In genomic region chr1:160407819-160408801, GRCh38 we compare ENCODE assay signal across 21 cellular contexts. TPM values are rescaled to one million over a fixed set of nuclear protein-coding genes. Genes with fewer than 3 reads are reported as not detected.
DNase-seq lines count a peak whose midpoint lies in the region; ATAC-seq and TF ChIP-seq lines count a peak whose summit lies in the region.
"Had no signal": no experiment of that assay in that cellular context is flagged by ENCODE, and none has a peak within 500 bp of the region (broad histone marks: within the 10 kb centered on the region; RNA-seq: fewer than 3 reads in every experiment).

No MANE protein-coding gene starts in this region.

- DNase-seq in DND-41 (no peak), LoVo (ENCODE audit: low spot score) (peak; percentile 44), endodermal cell (peak; percentile 73), nephron progenitor cell (no peak), COR-L47 (lab: John Stamatoyannopoulos, UW) (no peak), NCI-H2196 (lab: John Stamatoyannopoulos, UW; ENCODE audit: unreplicated experiment) (no peak)
- DNase-seq in activated CD4-positive, alpha-beta T cell treated with anti-CD3 and anti-CD28 coated beads, Interleukin-2, amount 50 U/mL, for 4 hours: no peak
- DNase-seq: activated CD4-positive, alpha-beta T cell treated with anti-CD3 and anti-CD28 coated beads for 48 hours; DMS79 treated with DMSO at 0.1 percent for 48 hours; effector CD8-positive, alpha-beta T cell; GM23248; NCI-H187 treated with DMSO at 0.1 percent for 48 hours; NK-92 treated with Interleukin-12 subunit alpha and Interleukin-12 subunit beta, amount 100 ng/mL, for 24 hours; pancreas had no signal

- H3K9me3 Mint-ChIP-seq in endodermal cell: no peaks in the 10 kb centered on the region
- H3K9me3 Mint-ChIP-seq in nephron progenitor cell: no peaks in the 10 kb centered on the region
- H3K9me3 Mint-ChIP-seq: activated T-helper 1 cell treated with anti-CD3 and anti-CD28 coated beads, Interleukin-12 subunit alpha, Interleukin-12 subunit beta, Interleukin-2, Interleukin-4 antibody, amounts not matched to agents 30 ng/mL and 10 ng/mL and 1 ng/mL, durations not matched to agents 14 hours and 24 hours and 36 hours; memory B cell had no signal

- H2AFZ ChIP-seq in DND-41 (ENCODE audit: low read depth, low read length): no peak overlapping the region
- H2AFZ ChIP-seq: GM23248, hepatocyte had no signal

- TF ChIP-seq CTCF in DND-41 (IDR thresholded peaks at IDR 0.05; ENCODE audit: borderline replicate concordance, extremely low read depth, low read length, poor library complexity, severe bottlenecking) (no peak), endodermal cell (conservative IDR thresholded peaks at IDR 0.05) (no peak), nephron progenitor cell (IDR thresholded peaks at IDR 0.05) (no peak)

- H3K9ac ChIP-seq in DND-41 (ENCODE audit: low read depth, low read length) (no peak overlapping the region), endodermal cell (ENCODE audit: extremely low read depth, low read length, poor library complexity, severe bottlenecking) (no peak overlapping the region)
- H3K9ac ChIP-seq: GM23248 had no signal

- H3K27me3 ChIP-seq in DND-41 (ENCODE audit: insufficient read depth, low read length, poor library complexity) (no peaks in the 10 kb centered on the region), endodermal cell (ENCODE audit: control insufficient read depth, insufficient read depth, low read length, poor library complexity, severe bottlenecking) (no peaks in the 10 kb centered on the region)
- H3K27me3 ChIP-seq: ascending aorta, hepatocyte, pancreas had no signal

- H3K4me1 ChIP-seq in DND-41 (ENCODE audit: insufficient read depth, low read length) (no peaks in the 10 kb centered on the region), endodermal cell (ENCODE audit: control insufficient read depth, insufficient read depth, low read length) (peaks cover 10% of the 10 kb centered on the region)
- H3K4me1 ChIP-seq: ascending aorta, pancreas had no signal

- H3K9me3 ChIP-seq in DND-41 (ENCODE audit: insufficient read depth, low read length, severe bottlenecking) (no peaks in the 10 kb centered on the region), endodermal cell (ENCODE audit: control insufficient read depth, low read length) (no peaks in the 10 kb centered on the region)
- H3K9me3 ChIP-seq: ascending aorta, pancreas had no signal

- no peak overlapping the region for H3K4me3 ChIP-seq in DND-41 (ENCODE audit: low read depth in 1 of 2, low read length in 2 of 2)
- no peak overlapping the region for H3K4me3 ChIP-seq in endodermal cell (ENCODE audit: low read length)
- H3K4me3 ChIP-seq: ascending aorta, GM23248, hepatocyte, K562, pancreas had no signal

- 0 out of 2 replicates have a peak, but pooled peaks cover 3% of the 10 kb centered on the region for H4K20me1 ChIP-seq in DND-41 (ENCODE audit: insufficient read depth, low read length)

- H3K27me3 Mint-ChIP-seq in endodermal cell (ENCODE audit: insufficient read depth): no peaks in the 10 kb centered on the region
- H3K27me3 Mint-ChIP-seq in nephron progenitor cell (ENCODE audit: low read depth, poor library complexity): no peaks in the 10 kb centered on the region
- H3K27me3 Mint-ChIP-seq: memory B cell had no signal

- H3K27ac Mint-ChIP-seq in endodermal cell: peak overlapping the region; percentile 82
- H3K27ac Mint-ChIP-seq in nephron progenitor cell: peak overlapping the region; percentile 98
- H3K27ac Mint-ChIP-seq: activated T-helper 1 cell treated with anti-CD3 and anti-CD28 coated beads, Interleukin-12 subunit alpha, Interleukin-12 subunit beta, Interleukin-2, Interleukin-4 antibody, amounts not matched to agents 30 ng/mL and 10 ng/mL and 1 ng/mL, durations not matched to agents 14 hours and 24 hours and 36 hours; memory B cell had no signal

- ATAC-seq in DND-41 (ENCODE audit: insufficient read depth, low read depth) (0 out of 3 replicates have a peak, but pooled peaks have one; percentile 30), GM21786 (IDR thresholded peaks at IDR 0.05; ENCODE audit: unreplicated experiment) (no peak)

- H3K79me2 ChIP-seq in DND-41 (ENCODE audit: insufficient read depth, low read length): no peaks in the 10 kb centered on the region

- H3K4me2 ChIP-seq in DND-41 (ENCODE audit: insufficient read depth, low read length): no peak overlapping the region
- H3K4me2 ChIP-seq: hepatocyte had no signal

- H3K4me3 Mint-ChIP-seq in endodermal cell (no peak overlapping the region), nephron progenitor cell (no peak overlapping the region)
- H3K4me3 Mint-ChIP-seq: activated T-helper 1 cell treated with anti-CD3 and anti-CD28 coated beads, Interleukin-12 subunit alpha, Interleukin-12 subunit beta, Interleukin-2, Interleukin-4 antibody, amounts not matched to agents 30 ng/mL and 10 ng/mL and 1 ng/mL, durations not matched to agents 14 hours and 24 hours and 36 hours; memory B cell had no signal

- H3K36me3 ChIP-seq in DND-41 (ENCODE audit: insufficient read depth, low read length) (no peaks in the 10 kb centered on the region), endodermal cell (ENCODE audit: control insufficient read depth, insufficient read depth, low read length) (peaks cover 15% of the 10 kb centered on the region)
- H3K36me3 ChIP-seq: ascending aorta, pancreas had no signal

- H3K4me1 Mint-ChIP-seq in endodermal cell: peaks cover 73% of the 10 kb centered on the region
- H3K4me1 Mint-ChIP-seq in nephron progenitor cell: peaks cover 88% of the 10 kb centered on the region

- peaks cover 14% of the 10 kb centered on the region for H3K36me3 Mint-ChIP-seq in endodermal cell (ENCODE audit: low read depth)
- H3K36me3 Mint-ChIP-seq in nephron progenitor cell (ENCODE audit: low read depth): peaks cover 4% of the 10 kb centered on the region
- H3K36me3 Mint-ChIP-seq: memory B cell had no signal

- H3K27ac ChIP-seq in DND-41 (ENCODE audit: low read length) (no peak overlapping the region), endodermal cell (ENCODE audit: low read depth, low read length) (peak overlapping the region; percentile 99)
- H3K27ac ChIP-seq: ascending aorta, GM23248, pancreas had no signal

- 87 to 97% methylated on average over 3 to 12 of the region's 12 CpGs for WGBS in endodermal cell (ENCODE audit: insufficient coverage in 1 of 2, insufficient read length in 1 of 2), 2 experiments

RNA-seq across cellular contexts. Expression of gene VANGL2, which starts 7.7 kb away (rescaled TPM):
- total RNA-seq in endodermal cell: 10 to 100 TPM; 62.5 to 67.5 TPM
- polyA plus RNA-seq in endodermal cell (2013, experiment 1 of 2): 144 TPM
- 124 TPM for polyA plus RNA-seq in endodermal cell (2013, experiment 2 of 2)
- total RNA-seq: activated T-helper 1 cell treated with anti-CD3 and anti-CD28 coated beads, Interleukin-12 subunit alpha, Interleukin-12 subunit beta, Interleukin-2, Interleukin-4 antibody, amounts not matched to agents 30 ng/mL and 10 ng/mL and 1 ng/mL, durations not matched to agents 14 hours and 24 hours and 36 hours; GM23248 had no signal
- polyA plus RNA-seq: GM23248 had no signal

RNA-seq across cellular contexts. Expression of gene NHLH1, which starts 41.2 kb away (rescaled TPM):
- under 1 TPM; 0.31 to 0.57 TPM for total RNA-seq in endodermal cell
- 67.1 TPM for polyA plus RNA-seq in endodermal cell (2013, experiment 1 of 2)
- polyA plus RNA-seq in endodermal cell (2013, experiment 2 of 2): 44.6 TPM
- total RNA-seq: ascending aorta, GM23248, pancreas, urinary bladder had no signal
- polyA plus RNA-seq: hepatocyte had no signal

Comparison
In these comparisons a context has a peak if more than half of its experiments do, and no peak if none do; other contexts are left out.
1. DNase-seq: peak in LoVo (single experiment) and endodermal cell (single experiment); none in DND-41 (single experiment), nephron progenitor cell (single experiment), COR-L47 (single experiment), activated CD4-positive, alpha-beta T cell treated with anti-CD3 and anti-CD28 coated beads, Interleukin-2, amount 50 U/mL, for 4 hours (0 of 2) and NCI-H2196 (single experiment).